1 cellular context compared by ENCODE assay signal in the genomic region with DNA sequence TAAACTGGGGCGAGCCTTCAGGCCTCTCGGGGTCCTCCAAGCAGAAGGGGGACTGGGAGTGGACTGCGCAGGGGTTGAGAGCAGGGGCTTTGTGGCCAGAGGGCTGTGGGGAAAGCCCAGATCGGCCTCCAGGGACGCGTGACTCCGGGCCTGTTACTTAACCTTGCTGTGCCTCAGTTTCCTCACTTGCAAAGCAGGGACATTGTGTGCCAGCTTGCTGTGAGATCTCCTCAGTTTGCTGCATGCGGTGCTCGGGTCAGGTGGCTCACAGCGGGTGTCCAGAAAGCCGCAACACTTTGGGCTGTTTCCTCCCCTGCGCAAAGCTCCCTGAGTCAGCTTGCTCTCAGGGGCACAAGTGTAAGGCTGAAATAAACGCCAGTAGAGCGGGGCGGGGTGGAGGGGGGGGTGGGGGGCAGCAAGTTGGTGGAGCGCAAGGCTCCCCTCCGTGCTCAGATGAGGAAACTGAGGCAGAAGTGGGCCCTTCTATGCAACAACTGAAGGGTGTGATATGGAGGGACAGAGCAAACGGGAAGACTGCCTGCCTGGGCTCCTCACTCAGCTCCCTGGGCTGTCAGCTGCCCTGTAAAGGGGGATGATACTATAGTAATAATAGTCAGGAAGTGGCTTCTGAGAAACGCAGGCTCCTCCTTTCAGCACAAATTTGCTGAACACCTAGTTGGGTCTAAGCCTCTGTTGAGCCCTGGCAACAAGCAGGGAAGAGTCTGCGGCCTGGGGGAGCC.
TF ChIP-seq lines count a peak whose summit lies in the region.

No MANE protein-coding gene starts in this region.

TF ChIP-seq in HepG2, 621 proteins besides CTCF, POLR2A, EP300 and RAD21 (continued from another document):
- TF ChIP-seq, protein P1, sequence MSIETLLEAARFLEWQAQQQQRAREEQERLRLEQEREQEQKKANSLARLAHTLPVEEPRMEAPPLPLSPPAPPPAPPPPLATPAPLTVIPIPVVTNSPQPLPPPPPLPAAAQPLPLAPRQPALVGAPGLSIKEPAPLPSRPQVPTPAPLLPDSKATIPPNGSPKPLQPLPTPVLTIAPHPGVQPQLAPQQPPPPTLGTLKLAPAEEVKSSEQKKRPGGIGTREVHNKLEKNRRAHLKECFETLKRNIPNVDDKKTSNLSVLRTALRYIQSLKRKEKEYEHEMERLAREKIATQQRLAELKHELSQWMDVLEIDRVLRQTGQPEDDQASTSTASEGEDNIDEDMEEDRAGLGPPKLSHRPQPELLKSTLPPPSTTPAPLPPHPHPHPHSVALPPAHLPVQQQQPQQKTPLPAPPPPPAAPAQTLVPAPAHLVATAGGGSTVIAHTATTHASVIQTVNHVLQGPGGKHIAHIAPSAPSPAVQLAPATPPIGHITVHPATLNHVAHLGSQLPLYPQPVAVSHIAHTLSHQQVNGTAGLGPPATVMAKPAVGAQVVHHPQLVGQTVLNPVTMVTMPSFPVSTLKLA (IDR thresholded peaks at IDR 0.05): no peak
- TF ChIP-seq ATM (IDR thresholded peaks at IDR 0.05; ENCODE audit: borderline replicate concordance): no peak
- no peak for TF ChIP-seq ZNF589 (CRISPR knock-in tag; conservative IDR thresholded peaks at IDR 0.05)
- TF ChIP-seq ZNF543 (CRISPR knock-in tag; IDR thresholded peaks at IDR 0.05): no peak
- TF ChIP-seq SMARCC2 (IDR thresholded peaks at IDR 0.05): no peak
